Comparison of ENCODE assay signal across 9 cellular contexts in the genomic region with DNA sequence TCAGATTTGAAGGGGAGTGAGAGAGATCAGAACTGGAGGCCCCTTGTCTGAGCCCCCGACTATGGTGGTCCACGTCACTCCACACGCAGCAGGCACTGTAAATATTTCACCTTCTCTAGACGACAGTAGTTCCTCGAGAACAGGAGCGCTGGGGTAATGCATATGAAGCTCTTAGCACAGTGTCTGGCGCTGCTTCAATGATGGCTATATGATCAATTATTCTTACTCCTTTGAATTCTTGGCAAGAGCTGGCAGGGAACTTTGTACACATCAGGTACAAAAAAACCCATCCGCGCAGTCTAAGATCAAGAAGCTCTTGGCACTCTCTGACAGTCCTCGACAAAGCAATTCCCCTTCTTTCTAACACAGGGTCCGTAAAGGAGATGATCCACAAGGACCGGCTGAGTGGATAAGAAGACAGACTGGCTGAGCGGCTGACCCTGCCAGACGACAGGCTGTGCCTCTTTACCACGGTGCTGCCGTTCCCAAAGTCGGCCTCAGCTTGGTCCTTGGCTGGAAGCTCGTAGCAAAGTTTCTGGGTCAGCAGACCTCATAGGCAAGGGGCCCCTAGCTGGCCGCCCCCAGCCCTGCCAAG.
A peak's percentile ranks its signal among the peaks of the same experiment; 100 is the strongest.
DNase-seq lines count a peak whose midpoint lies in the region; ATAC-seq, FAIRE-seq and TF ChIP-seq lines count a peak whose summit lies in the region.
"Had no signal": no experiment of that assay in that cellular context is flagged by ENCODE, and none has a peak within 500 bp of the region (broad histone marks: within the 10 kb centered on the region; RNA-seq: fewer than 3 reads in every experiment).

No MANE protein-coding gene starts in this region.

- no peaks in the 10 kb centered on the region for H3K9me3 ChIP-seq in muscle layer of duodenum (ENCODE audit: control insufficient read depth in 1 of 2, low read length in 2 of 2)
- H3K9me3 ChIP-seq: A549 had no signal

- DNase-seq in NCI-H1092 treated with DMSO at 0.1 percent for 48 hours (lab: John Stamatoyannopoulos, UW) (peak; percentile 43), NCI-H1092 (lab: John Stamatoyannopoulos, UW) (no peak), NCI-H1105 (lab: John Stamatoyannopoulos, UW) (peak; percentile 69), choroid plexus epithelial cell (ENCODE audit: low read depth) (no peak), H54 (ENCODE audit: insufficient read length, low spot score) (no peak), UCSD-AML1 (lab: John Stamatoyannopoulos, UW; ENCODE audit: unreplicated experiment) (no peak)

- FAIRE-seq in H54 (lab: Jason Lieb, UNC), result no peak
- FAIRE-seq: A549 had no signal

- no peak for ATAC-seq in GM18519 (IDR thresholded peaks at IDR 0.05; ENCODE audit: low FRiP score, unreplicated experiment)
- ATAC-seq: A549 had no signal

- peak overlapping the region; percentile 57 for H3K4me3 ChIP-seq in choroid plexus epithelial cell (ENCODE audit: low read depth, low read length)
- H3K4me3 ChIP-seq in muscle layer of duodenum (ENCODE audit: low read depth in 1 of 2, low read length in 2 of 2), result peak overlapping the region; percentile 46 to 76
- H3K4me3 ChIP-seq: A549 had no signal

- TF ChIP-seq CTCF in choroid plexus epithelial cell (conservative IDR thresholded peaks at IDR 0.05; ENCODE audit: low read depth, low read length), result no peak

- H3K27me3 ChIP-seq in muscle layer of duodenum (ENCODE audit: low read depth, low read length), result no peaks in the 10 kb centered on the region

- H3K36me3 ChIP-seq in muscle layer of duodenum (ENCODE audit: control insufficient read depth in 1 of 2, insufficient read depth in 2 of 2, low read length in 2 of 2), result no peaks in the 10 kb centered on the region

- peaks cover 0 to 18% of the 10 kb centered on the region in 2 donors for H3K4me1 ChIP-seq in muscle layer of duodenum (ENCODE audit: control insufficient read depth in 1 of 2, insufficient read depth in 2 of 2, low read length in 2 of 2)
- H3K4me1 ChIP-seq: A549 had no signal

- TF ChIP-seq POLR2A in H54 (IDR thresholded peaks at IDR 0.05; ENCODE audit: low read depth, low read length), result no peak

- H3K27ac ChIP-seq in muscle layer of duodenum (ENCODE audit: low read length), result peak overlapping the region; percentile 67
- H3K27ac ChIP-seq: A549 had no signal

Comparison
In these comparisons a context has a peak if more than half of its experiments do, and no peak if none do; other contexts are left out.
1. DNase-seq: peak in NCI-H1092 treated with DMSO at 0.1 percent for 48 hours (single experiment) and NCI-H1105 (single experiment); none in NCI-H1092 (single experiment), choroid plexus epithelial cell (single experiment), H54 (single experiment) and UCSD-AML1 (single experiment).